In the genomic region with DNA sequence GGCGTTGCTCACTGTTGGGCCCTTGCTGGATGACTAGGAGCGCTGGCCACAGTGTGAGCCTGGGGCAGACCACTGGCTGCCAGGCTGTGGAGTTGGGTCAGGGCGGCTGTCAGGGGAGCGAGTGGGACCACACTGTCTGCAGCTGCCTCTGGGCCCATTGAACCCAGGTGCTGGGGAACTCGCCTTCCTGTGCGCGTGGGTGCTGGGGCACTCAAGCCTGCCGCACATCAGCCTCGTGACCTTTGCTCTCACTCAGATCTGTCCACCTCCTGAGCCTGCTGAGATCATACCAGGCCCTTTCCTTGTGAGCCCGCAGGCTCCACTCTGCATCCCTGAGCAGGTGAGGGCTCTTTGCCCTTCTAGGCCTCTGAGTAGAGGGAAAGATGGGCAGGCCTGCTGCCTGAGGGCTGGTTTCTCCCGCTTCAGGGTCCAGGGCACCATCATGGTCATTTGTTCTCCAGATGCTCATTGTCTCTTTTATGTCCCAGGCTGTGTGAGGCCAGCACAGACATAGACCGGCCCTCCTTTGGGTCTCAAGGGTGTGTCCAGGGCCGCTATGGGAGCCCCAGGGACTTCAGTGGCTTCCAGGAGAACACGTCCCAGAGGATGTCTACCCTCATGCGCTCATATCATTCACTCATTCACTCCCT, we compare ENCODE assay signal across 16 cellular contexts. TPM values are rescaled to one million over a fixed set of nuclear protein-coding genes. Genes with fewer than 3 reads are reported as not detected.
DNase-seq lines count a peak whose midpoint lies in the region; ATAC-seq, FAIRE-seq and TF ChIP-seq lines count a peak whose summit lies in the region.
"Had no signal": no experiment of that assay in that cellular context is flagged by ENCODE, and none has a peak within 500 bp of the region (broad histone marks: within the 10 kb centered on the region; RNA-seq: fewer than 3 reads in every experiment).

No MANE protein-coding gene starts in this region.

- no peak overlapping the region for H4K12ac ChIP-seq in trophoblast cell (ENCODE audit: low read depth, low read length)

- no peak overlapping the region for H3K23ac ChIP-seq in trophoblast cell (ENCODE audit: low read length)

- no peaks in the 10 kb centered on the region for H3K79me2 ChIP-seq in trophoblast cell (ENCODE audit: control insufficient read depth, insufficient read depth, low read length, poor library complexity)

- TF ChIP-seq EP300 in A549 (IDR thresholded peaks at IDR 0.05) (no peak), upper lobe of left lung (IDR thresholded peaks at IDR 0.05) (no peak)

- DNase-seq in A549 (ENCODE audit: low read depth in 1 of 2, low spot score in 1 of 2) (no peak), right atrium auricular region (ENCODE audit: low spot score) (no peak), trophoblast cell (peak; percentile 96 to 98), NOMO-1 treated with dmso at 0.1 percent for 144 hours (lab: John Stamatoyannopoulos, UW; ENCODE audit: unreplicated experiment) (no peak), upper lobe of left lung (no peak), NCI-H2107 (lab: John Stamatoyannopoulos, UW) (no peak)
- DNase-seq: DMS153, HCEC 1CT, MG63, NCI-H1092 treated with DMSO at 0.1 percent for 48 hours, NCI-H1694, NCI-H446 had no signal

- no peak overlapping the region for H2AK5ac ChIP-seq in trophoblast cell (ENCODE audit: low read length)

- H3K4me2 ChIP-seq in A549 (no peak overlapping the region), trophoblast cell (ENCODE audit: low read length) (no peak overlapping the region)
- peak overlapping the region in 7 of 11 experiments; percentile 14 to 91 (median 87); a peak in 10 of 22 replicates for H3K4me2 ChIP-seq in BLaER1 treated with 17β-estradiol and CSF1 and Interleukin-3, amounts not matched to agents 10 nM and 100 nM

- no peak for FAIRE-seq in A549 (lab: Jason Lieb, UNC)
- FAIRE-seq: GM18507 had no signal

- H3K79me1 ChIP-seq in trophoblast cell (ENCODE audit: low read length) = no peaks in the 10 kb centered on the region

- no peak overlapping the region for H4K91ac ChIP-seq in trophoblast cell (ENCODE audit: low read depth, low read length)

- H3K18ac ChIP-seq in trophoblast cell (ENCODE audit: low read length) = no peak overlapping the region

- TF ChIP-seq RAD21 in A549 (conservative IDR thresholded peaks at IDR 0.05 in 1 of 2, IDR thresholded peaks at IDR 0.05 in 1 of 2) = no peak

- peak; percentile 45 to 49; a peak in 4 of 6 replicates for ATAC-seq in A549
- no peak for ATAC-seq in upper lobe of left lung (ENCODE audit: low FRiP score in 2 of 2)
- ATAC-seq: Panc1 had no signal

- WGBS in A549 (ENCODE audit: missing lambda C conversion rate) = 93% methylated on average over 13 of the region's 15 CpGs
- no CpG with 5 or more reads among the region's 15 CpGs for WGBS in trophoblast cell (ENCODE audit: extremely low coverage, insufficient coverage, insufficient read length)
- 96 to 97% methylated on average over 10 to 15 of the region's 15 CpGs for WGBS in upper lobe of left lung, 2 donors

- H3K4me1 ChIP-seq in A549 (no peaks in the 10 kb centered on the region), right atrium auricular region (peaks cover 0 to 72% of the 10 kb centered on the region in 2 donors), trophoblast cell (ENCODE audit: control insufficient read depth in 1 of 2, insufficient read depth in 2 of 2, low read length in 2 of 2) (no peaks in the 10 kb centered on the region), upper lobe of left lung (no peaks in the 10 kb centered on the region)
- H3K4me1 ChIP-seq in BLaER1 treated with 17β-estradiol and CSF1 and Interleukin-3, amounts not matched to agents 10 nM and 100 nM = peaks cover 29 to 57% (median 55%) of the 10 kb centered on the region in 10 experiments

- no peak overlapping the region for H2BK12ac ChIP-seq in trophoblast cell (ENCODE audit: low read length)

- no peaks in the 10 kb centered on the region for H3K36me3 ChIP-seq in BLaER1 treated with 17β-estradiol and CSF1 and Interleukin-3, amounts not matched to agents 10 nM and 100 nM
- H3K36me3 ChIP-seq in right atrium auricular region (no peaks in the 10 kb centered on the region), trophoblast cell (ENCODE audit: control insufficient read depth in 1 of 2, insufficient read depth in 2 of 2, low read length in 2 of 2) (no peaks in the 10 kb centered on the region), upper lobe of left lung (no peaks in the 10 kb centered on the region)
- H3K36me3 ChIP-seq: MG63 had no signal

- H4K8ac ChIP-seq in trophoblast cell (ENCODE audit: low read depth, low read length) = no peak overlapping the region

- no peak overlapping the region for H3K9ac ChIP-seq in BLaER1 treated with 17β-estradiol and CSF1 and Interleukin-3, amounts not matched to agents 10 nM and 100 nM
- H3K9ac ChIP-seq in trophoblast cell (ENCODE audit: low read length) = no peak overlapping the region

- no peak overlapping the region for H3K4ac ChIP-seq in trophoblast cell (ENCODE audit: low read depth, low read length)

- TF ChIP-seq POLR2A in A549 (IDR thresholded peaks at IDR 0.05; ENCODE audit: low read length) (no peak), upper lobe of left lung (IDR thresholded peaks at IDR 0.05) (no peak)

- H3K9me3 ChIP-seq in A549 (0 out of 3 replicates have a peak, but pooled peaks cover 2% of the 10 kb centered on the region), right atrium auricular region (no peaks in the 10 kb centered on the region), trophoblast cell (ENCODE audit: insufficient read depth, low read depth, low read length) (peaks cover 10% of the 10 kb centered on the region), upper lobe of left lung (peaks cover 0 to 7% (median under 1%) of the 10 kb centered on the region in 4 donors)
- peaks cover 4 to 8% (median 6%) of the 10 kb centered on the region in 11 experiments; a peak in 21 of 22 replicates for H3K9me3 ChIP-seq in BLaER1 treated with 17β-estradiol and CSF1 and Interleukin-3, amounts not matched to agents 10 nM and 100 nM (replicated peaks in 1 of 11)
- H3K9me3 ChIP-seq: MG63 had no signal

- H4K20me1 ChIP-seq in BLaER1 treated with 17β-estradiol and CSF1 and Interleukin-3, amounts not matched to agents 10 nM and 100 nM = peaks cover 0 to 22% (median 12%) of the 10 kb centered on the region in 11 experiments; a peak in 13 of 22 replicates

- no peak overlapping the region for H2BK5ac ChIP-seq in trophoblast cell (ENCODE audit: low read depth, low read length, poor library complexity)

- H3K4me3 ChIP-seq in A549 (no peak overlapping the region), right atrium auricular region (no peak overlapping the region), trophoblast cell (ENCODE audit: low read depth, low read length) (no peak overlapping the region), upper lobe of left lung (no peak overlapping the region)
- no peak overlapping the region for H3K4me3 ChIP-seq in BLaER1 treated with 17β-estradiol and CSF1 and Interleukin-3, amounts not matched to agents 10 nM and 100 nM
- H3K4me3 ChIP-seq: MG63 had no signal

- no peak overlapping the region for H2AFZ ChIP-seq in trophoblast cell (ENCODE audit: insufficient read depth, low read length, poor library complexity)

- H2BK120ac ChIP-seq in trophoblast cell (ENCODE audit: insufficient read depth, low read length, poor library complexity) = no peak overlapping the region

- H3K27me3 ChIP-seq in BLaER1 treated with 17β-estradiol and CSF1 and Interleukin-3, amounts not matched to agents 10 nM and 100 nM = peaks cover 0 to 5% (median 0%) of the 10 kb centered on the region in 11 experiments; a peak in 2 of 22 replicates
- H3K27me3 ChIP-seq in right atrium auricular region (no peaks in the 10 kb centered on the region), trophoblast cell (ENCODE audit: insufficient read depth, low read length) (no peaks in the 10 kb centered on the region), upper lobe of left lung (no peaks in the 10 kb centered on the region)
- H3K27me3 ChIP-seq: MG63 had no signal

- TF ChIP-seq CTCF in A549 (IDR thresholded peaks at IDR 0.05) = no peak
- no peak for TF ChIP-seq CTCF in right atrium auricular region (IDR thresholded peaks at IDR 0.05)
- no peak for TF ChIP-seq CTCF in upper lobe of left lung (IDR thresholded peaks at IDR 0.05)

- CTCF ChIA-PET in A549 (lab: Yijun Ruan, JAX) = no interaction called here

- no peak overlapping the region for H3K14ac ChIP-seq in trophoblast cell (ENCODE audit: low read length)

- POLR2A ChIA-PET in A549 (lab: Yijun Ruan, JAX) = no interaction called here

- no peak overlapping the region for H3K27ac ChIP-seq in A549
- H3K27ac ChIP-seq in BLaER1 treated with 17β-estradiol and CSF1 and Interleukin-3, amounts not matched to agents 10 nM and 100 nM = no peak overlapping the region
- peak overlapping the region; percentile 8 to 78 for H3K27ac ChIP-seq in right atrium auricular region
- no peak overlapping the region for H3K27ac ChIP-seq in trophoblast cell (ENCODE audit: low read depth, low read length)
- no peak overlapping the region for H3K27ac ChIP-seq in upper lobe of left lung

TF ChIP-seq in A549, 52 proteins besides CTCF, POLR2A, EP300 and RAD21 (continues in another document):
- TF ChIP-seq RFX5 (IDR thresholded peaks at IDR 0.05) (no peak), TFCP2L1 (CRISPR knock-in tag; IDR thresholded peaks at IDR 0.05) (no peak), E2F6 (IDR thresholded peaks at IDR 0.05; ENCODE audit: borderline replicate concordance, low read depth) (no peak), EHMT2 (IDR thresholded peaks at IDR 0.05; ENCODE audit: low read depth) (no peak), RARB (CRISPR knock-in tag; IDR thresholded peaks at IDR 0.05) (no peak), CBX8 (IDR thresholded peaks at IDR 0.05) (no peak), KDM5A (IDR thresholded peaks at IDR 0.05) (no peak), NPAS2 (CRISPR knock-in tag; IDR thresholded peaks at IDR 0.05; ENCODE audit: borderline replicate concordance) (no peak)

RNA-seq across cellular contexts. Expression of gene WNK2, which starts 26.5 kb away (rescaled TPM):
- polyA plus RNA-seq in A549 (2011; rRNA removed) (2.1 and 2.6 TPM in 2 replicates), A549 (2017; fragmentation: RNase III; extraction: RNeasy Plus Mini Kit Qiagen cat#74134 plus additional on column Dnase treatment) (6.7 to 7.1 TPM (median 7.1 TPM) in 3 replicates)
- 6.6 and 7.5 TPM in 2 replicates for polyA plus RNA-seq in A549 (2012; cell fraction: cytosol; rRNA removed)
- 24.3 and 32.3 TPM in 2 replicates for polyA plus RNA-seq in A549 (2012; cell fraction: nucleus; rRNA removed)
- 3.1 and 3.5 TPM in 2 replicates for polyA minus RNA-seq in A549 (2011; rRNA and poly(A)+ RNA removed)
- total RNA-seq in right atrium auricular region (100 to 1,000 TPM in 1 of 2 donors, 10 to 100 TPM in 1; 61.4 to 132 TPM), upper lobe of left lung (10 to 100 TPM in 3 of 6 donors, 1 to 10 TPM in 3; 1.1 to 11.5 (median 7.3) TPM)
- polyA plus RNA-seq in trophoblast cell (2013) = 59.1 and 59.5 TPM in 2 replicates
- polyA plus RNA-seq: BJ had no signal

Comparison
In these comparisons a context has a peak if more than half of its experiments do, and no peak if none do; other contexts are left out.
1. ATAC-seq: peak in A549 (2 of 2); none in upper lobe of left lung (0 of 2).
2. DNase-seq: peak in trophoblast cell (2 of 2); none in A549 (0 of 2), right atrium auricular region (single experiment), NOMO-1 treated with dmso at 0.1 percent for 144 hours (single experiment), upper lobe of left lung (0 of 2) and NCI-H2107 (single experiment).
3. H3K27ac ChIP-seq: peak in right atrium auricular region (2 of 2); none in A549 (0 of 2), BLaER1 treated with 17β-estradiol and CSF1 and Interleukin-3, amounts not matched to agents 10 nM and 100 nM (0 of 11), trophoblast cell (single experiment) and upper lobe of left lung (0 of 4).
4. H3K4me2 ChIP-seq: peak in BLaER1 treated with 17β-estradiol and CSF1 and Interleukin-3, amounts not matched to agents 10 nM and 100 nM (7 of 11); none in A549 (single experiment) and trophoblast cell (single experiment).
5. RNA of gene WNK2, which starts 26.5 kb away (total RNA-seq): 61.4 to 132 TPM in right atrium auricular region; 1.1 to 11.5 TPM in upper lobe of left lung; every median in the first group is over 4 times any median in the second.